13 cellular contexts compared by ENCODE assay signal in genomic region chr5:58775699-58776098, GRCh38.
DNase-seq lines count a peak whose midpoint lies in the region; ATAC-seq and TF ChIP-seq lines count a peak whose summit lies in the region.
"Had no signal": no experiment of that assay in that cellular context is flagged by ENCODE, and none has a peak within 500 bp of the region (broad histone marks: within the 10 kb centered on the region; RNA-seq: fewer than 3 reads in every experiment).

No MANE protein-coding gene starts in this region.

- no peaks in the 10 kb centered on the region for H3K36me3 Mint-ChIP-seq in activated T-helper 17 cell treated with anti-CD3 and anti-CD28 coated beads, Interleukin-2, amount 50 U/mL, for 72 hours (ENCODE audit: low read depth)
- H3K36me3 Mint-ChIP-seq: CD8-positive, alpha-beta memory T cell had no signal

- ATAC-seq in GM18858 (IDR thresholded peaks at IDR 0.05; ENCODE audit: unreplicated experiment) = peak; percentile 66
- peak; percentile 92 for ATAC-seq in GM19463 (IDR thresholded peaks at IDR 0.05; ENCODE audit: unreplicated experiment)
- peak; percentile 87 for ATAC-seq in HG02973 (IDR thresholded peaks at IDR 0.05; ENCODE audit: unreplicated experiment)
- ATAC-seq in activated T-helper 17 cell treated with anti-CD3 and anti-CD28 coated beads, Interleukin-2, amount 50 U/mL, for 72 hours (replicated peaks) = peak; percentile 93
- ATAC-seq: effector memory CD8-positive, alpha-beta T cell had no signal

- DNase-seq in caudate nucleus (lab: John Stamatoyannopoulos, UW) (no peak), erythroblast (lab: John Stamatoyannopoulos, UW) (no peak), HEK293T (ENCODE audit: extremely low spot score) (no peak), ecto neural progenitor cell (ENCODE audit: low spot score) (no peak)
- DNase-seq: CD8-positive, alpha-beta memory T cell; effector memory CD8-positive, alpha-beta T cell; NCI-H2107; RPMI8226 had no signal

- H3K27ac ChIP-seq in caudate nucleus (ENCODE audit: low read depth, low read length) = no peak overlapping the region

- peaks cover 15% of the 10 kb centered on the region for H3K4me1 Mint-ChIP-seq in activated T-helper 17 cell treated with anti-CD3 and anti-CD28 coated beads, Interleukin-2, amount 50 U/mL, for 72 hours
- H3K4me1 Mint-ChIP-seq: CD8-positive, alpha-beta memory T cell had no signal

- peaks cover 4% of the 10 kb centered on the region for H3K9me3 Mint-ChIP-seq in activated T-helper 17 cell treated with anti-CD3 and anti-CD28 coated beads, Interleukin-2, amount 50 U/mL, for 72 hours
- H3K9me3 Mint-ChIP-seq: effector memory CD8-positive, alpha-beta T cell; stimulated activated naive CD8-positive, alpha-beta T cell treated with anti-CD3 and anti-CD28 coated beads, Interleukin-15, Interleukin-2, amounts not matched to agents 100 ng/mL and 50 ng/mL, for 24 hours had no signal

- no peak for TF ChIP-seq POLR2A in erythroblast (IDR thresholded peaks at IDR 0.05; ENCODE audit: low read length)

- POLR2A ChIA-PET in HEK293T (lab: Yijun Ruan, JAX) = no interaction called here

- H3K4me3 Mint-ChIP-seq in activated T-helper 17 cell treated with anti-CD3 and anti-CD28 coated beads, Interleukin-2, amount 50 U/mL, for 72 hours = peak overlapping the region; percentile 19
- H3K4me3 Mint-ChIP-seq: CD8-positive, alpha-beta memory T cell; effector memory CD8-positive, alpha-beta T cell; stimulated activated naive CD8-positive, alpha-beta T cell treated with anti-CD3 and anti-CD28 coated beads, Interleukin-15, Interleukin-2, amounts not matched to agents 100 ng/mL and 50 ng/mL, for 24 hours had no signal

- peak overlapping the region; percentile 59 for H3K27ac Mint-ChIP-seq in activated T-helper 17 cell treated with anti-CD3 and anti-CD28 coated beads, Interleukin-2, amount 50 U/mL, for 72 hours
- H3K27ac Mint-ChIP-seq: CD8-positive, alpha-beta memory T cell; effector memory CD8-positive, alpha-beta T cell; stimulated activated naive CD8-positive, alpha-beta T cell treated with anti-CD3 and anti-CD28 coated beads, Interleukin-15, Interleukin-2, amounts not matched to agents 100 ng/mL and 50 ng/mL, for 24 hours had no signal

- peaks cover 8% of the 10 kb centered on the region for H3K27me3 Mint-ChIP-seq in activated T-helper 17 cell treated with anti-CD3 and anti-CD28 coated beads, Interleukin-2, amount 50 U/mL, for 72 hours

- CTCF ChIA-PET in HEK293T (lab: Yijun Ruan, JAX) = no interaction called here

TF ChIP-seq in HEK293T, 16 proteins besides CTCF, POLR2A, EP300 and RAD21:
- TF ChIP-seq ELF4 (IDR thresholded peaks at IDR 0.05) = no peak
- TF ChIP-seq FOXK2 (IDR thresholded peaks at IDR 0.05) = no peak
- TF ChIP-seq LEF1 (IDR thresholded peaks at IDR 0.05; ENCODE audit: borderline replicate concordance) = no peak
- no peak for TF ChIP-seq SUZ12 (IDR thresholded peaks at IDR 0.05)
- TF ChIP-seq CTBP1 (IDR thresholded peaks at IDR 0.05; ENCODE audit: borderline replicate concordance) = no peak
- no peak for TF ChIP-seq FOXM1 (IDR thresholded peaks at IDR 0.05; ENCODE audit: borderline replicate concordance)
- no peak for TF ChIP-seq BHLHE40 (IDR thresholded peaks at IDR 0.05; ENCODE audit: borderline replicate concordance)
- TF ChIP-seq NFRKB (IDR thresholded peaks at IDR 0.05) = no peak
- no peak for TF ChIP-seq ARNT (IDR thresholded peaks at IDR 0.05)
- no peak for TF ChIP-seq PKNOX1 (IDR thresholded peaks at IDR 0.05)
- TF ChIP-seq HDGF (IDR thresholded peaks at IDR 0.05; ENCODE audit: borderline replicate concordance) = no peak
- no peak for TF ChIP-seq L3MBTL2 (conservative IDR thresholded peaks at IDR 0.05)
- no peak for TF ChIP-seq ZNF384 (IDR thresholded peaks at IDR 0.05)
- no peak for TF ChIP-seq FOXA1 (IDR thresholded peaks at IDR 0.05)
- TF ChIP-seq TARDBP (IDR thresholded peaks at IDR 0.05) = no peak
- TF ChIP-seq SP1 (IDR thresholded peaks at IDR 0.05) = no peak
